In genomic region chr18:50747849-50748242, GRCh38 we compare ENCODE assay signal across 1 cellular context.
TF ChIP-seq lines count a peak whose summit lies in the region.

No MANE protein-coding gene starts in this region.

TF ChIP-seq in GM23338, 12 proteins besides CTCF, POLR2A, EP300 and RAD21 (continued from another document):
- no peak for TF ChIP-seq ZNF462 (CRISPR knock-in tag; IDR thresholded peaks at IDR 0.05)
- TF ChIP-seq, protein P1, sequence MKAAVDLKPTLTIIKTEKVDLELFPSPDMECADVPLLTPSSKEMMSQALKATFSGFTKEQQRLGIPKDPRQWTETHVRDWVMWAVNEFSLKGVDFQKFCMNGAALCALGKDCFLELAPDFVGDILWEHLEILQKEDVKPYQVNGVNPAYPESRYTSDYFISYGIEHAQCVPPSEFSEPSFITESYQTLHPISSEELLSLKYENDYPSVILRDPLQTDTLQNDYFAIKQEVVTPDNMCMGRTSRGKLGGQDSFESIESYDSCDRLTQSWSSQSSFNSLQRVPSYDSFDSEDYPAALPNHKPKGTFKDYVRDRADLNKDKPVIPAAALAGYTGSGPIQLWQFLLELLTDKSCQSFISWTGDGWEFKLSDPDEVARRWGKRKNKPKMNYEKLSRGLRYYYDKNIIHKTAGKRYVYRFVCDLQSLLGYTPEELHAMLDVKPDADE (IDR thresholded peaks at IDR 0.05): no peak
